In the genomic region with DNA sequence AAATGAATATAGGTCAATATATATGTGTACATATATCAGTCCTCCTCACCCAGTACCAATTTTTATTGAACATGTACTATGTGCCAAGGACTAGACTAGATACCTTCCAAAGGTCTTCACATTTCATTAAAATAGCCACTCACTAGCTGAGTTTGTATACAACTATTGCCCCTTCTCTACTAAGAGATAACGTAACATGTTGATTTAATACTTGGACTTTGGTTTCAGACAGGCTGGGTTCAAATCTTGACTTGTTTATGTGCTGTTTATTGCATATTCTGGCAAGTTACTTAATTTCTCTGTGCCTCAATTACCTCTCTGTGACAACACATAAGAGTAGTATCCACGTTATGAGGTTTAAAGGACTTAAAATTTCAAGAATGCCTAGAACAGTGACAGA, we compare ENCODE assay signal across 26 cellular contexts.
DNase-seq lines count a peak whose midpoint lies in the region; ATAC-seq, FAIRE-seq and TF ChIP-seq lines count a peak whose summit lies in the region.
"Had no signal": no experiment of that assay in that cellular context is flagged by ENCODE, and none has a peak within 500 bp of the region (broad histone marks: within the 10 kb centered on the region; RNA-seq: fewer than 3 reads in every experiment).

No MANE protein-coding gene starts in this region.

- intact Hi-C loops in kidney (cut with DNase I), result loop anchor here (10.0 kb wide), 1 partner anchor 309 kb away; no protein-coding TSS in a partner anchor

- no peak for FAIRE-seq in kidney (lab: Jason Lieb, UNC)
- FAIRE-seq: A204.1, GM12878, GM12892, GM18507 had no signal

- 0 out of 2 replicates have a peak overlapping the region, but pooled peaks have one; percentile 2 for H2AFZ ChIP-seq in Karpas-422 (ENCODE audit: low read length)

- H3K9me2 ChIP-seq in Karpas-422 (replicated peaks; ENCODE audit: insufficient read depth, low read length), result no peaks in the 10 kb centered on the region

- no peak overlapping the region for H3K4me2 ChIP-seq in Karpas-422 (ENCODE audit: low read depth, low read length, poor library complexity, severe bottlenecking)
- H3K4me2 ChIP-seq: BLaER1 had no signal

- H3K4me1 ChIP-seq in Karpas-422 (ENCODE audit: low read length), result peaks cover 36% of the 10 kb centered on the region
- H3K4me1 ChIP-seq in kidney (ENCODE audit: control insufficient read depth in 1 of 2, insufficient read depth in 1 of 2, low read depth in 1 of 2, low read length in 2 of 2), result no peaks in the 10 kb centered on the region

- H3K9me3 ChIP-seq in Karpas-422 (ENCODE audit: low read length), result no peaks in the 10 kb centered on the region
- H3K9me3 ChIP-seq in kidney (ENCODE audit: control insufficient read depth in 1 of 2, low read length in 2 of 2), result no peaks in the 10 kb centered on the region
- H3K9me3 ChIP-seq: BE2C, BLaER1 had no signal

- H3K4me1 Mint-ChIP-seq in nephron, result peaks cover 46% of the 10 kb centered on the region
- H3K4me1 Mint-ChIP-seq: CD14-positive monocyte had no signal

- H3K36me3 ChIP-seq in Karpas-422 (ENCODE audit: insufficient read depth, low read length), result no peaks in the 10 kb centered on the region
- H3K36me3 ChIP-seq in kidney (ENCODE audit: control insufficient read depth in 1 of 2, insufficient read depth in 2 of 2, low read length in 2 of 2), result no peaks in the 10 kb centered on the region
- H3K36me3 ChIP-seq: BE2C, BLaER1 had no signal

- H3K4me3 ChIP-seq in Karpas-422 (ENCODE audit: low read length), result no peak overlapping the region
- no peak overlapping the region for H3K4me3 ChIP-seq in kidney (ENCODE audit: low read length in 2 of 2)
- H3K4me3 ChIP-seq: BLaER1, GM12878 had no signal

- no peak overlapping the region for H3K4me3 Mint-ChIP-seq in nephron
- H3K4me3 Mint-ChIP-seq: CD4-positive, alpha-beta memory T cell; CD4-positive, CD25-positive, alpha-beta regulatory T cell; CD8-positive, alpha-beta memory T cell had no signal

- H3K27ac Mint-ChIP-seq in nephron, result peak overlapping the region; percentile 34 to 73 (median 41)
- H3K27ac Mint-ChIP-seq: CD14-positive monocyte; CD4-positive, alpha-beta memory T cell; CD4-positive, CD25-positive, alpha-beta regulatory T cell; CD8-positive, alpha-beta memory T cell had no signal

- H3K27ac ChIP-seq in Karpas-422 (ENCODE audit: low read length) (no peak overlapping the region), kidney (ENCODE audit: low read depth in 2 of 2, low read length in 2 of 2) (no peak overlapping the region)
- H3K27ac ChIP-seq: BLaER1 had no signal

- H3K27me3 ChIP-seq in Karpas-422 (ENCODE audit: low read length), result no peaks in the 10 kb centered on the region
- H3K27me3 ChIP-seq: BE2C, BLaER1 had no signal

- no peaks in the 10 kb centered on the region for H3K9me3 Mint-ChIP-seq in nephron
- H3K9me3 Mint-ChIP-seq: CD4-positive, alpha-beta memory T cell; CD8-positive, alpha-beta memory T cell had no signal

- H3K27me3 Mint-ChIP-seq in nephron (ENCODE audit: low read depth), result peaks cover 15% of the 10 kb centered on the region

- no peaks in the 10 kb centered on the region for H4K20me1 ChIP-seq in Karpas-422 (ENCODE audit: insufficient read depth, low read depth, low read length)
- H4K20me1 ChIP-seq: BLaER1 had no signal

- no peaks in the 10 kb centered on the region for H3K79me2 ChIP-seq in Karpas-422 (ENCODE audit: low read length)

- TF ChIP-seq CTCF in nephron (IDR thresholded peaks at IDR 0.05; ENCODE audit: unreplicated experiment in 3 of 3) (no peak), kidney (IDR thresholded peaks at IDR 0.05; ENCODE audit: borderline replicate concordance, extremely low read depth, insufficient read depth) (no peak)

- no peak overlapping the region for H3K9ac ChIP-seq in Karpas-422 (ENCODE audit: low read length)
- no peak overlapping the region for H3K9ac ChIP-seq in kidney (ENCODE audit: low read length in 2 of 2)
- H3K9ac ChIP-seq: BLaER1 had no signal

- no peaks in the 10 kb centered on the region for H3K36me3 Mint-ChIP-seq in nephron (ENCODE audit: low read depth)
- H3K36me3 Mint-ChIP-seq: CD14-positive monocyte; CD4-positive, alpha-beta memory T cell; CD4-positive, CD25-positive, alpha-beta regulatory T cell; CD8-positive, alpha-beta memory T cell had no signal

- ATAC-seq in left lobe of liver, result peak; percentile 41
- ATAC-seq: GM12878 had no signal

- DNase-seq in Karpas-422, result no peak
- no peak for DNase-seq in left lobe of liver (ENCODE audit: low spot score)
- no peak for DNase-seq in KG1 (lab: John Stamatoyannopoulos, UW)
- DNase-seq in kidney, result no peak
- DNase-seq: 8988T; ACHN; BE2C; C1 segment of cervical spinal cord; CD4-positive, alpha-beta memory T cell; CD4-positive, CD25-positive, alpha-beta regulatory T cell; CD8-positive, alpha-beta memory T cell; COR-L47; DMS 273 treated with DMSO at 0.1 percent for 48 hours; DMS153; DMS53; DMS79; DND-41; EL; GDM1 had no signal
